ENCODE assay signal across 12 cellular contexts in the genomic region with DNA sequence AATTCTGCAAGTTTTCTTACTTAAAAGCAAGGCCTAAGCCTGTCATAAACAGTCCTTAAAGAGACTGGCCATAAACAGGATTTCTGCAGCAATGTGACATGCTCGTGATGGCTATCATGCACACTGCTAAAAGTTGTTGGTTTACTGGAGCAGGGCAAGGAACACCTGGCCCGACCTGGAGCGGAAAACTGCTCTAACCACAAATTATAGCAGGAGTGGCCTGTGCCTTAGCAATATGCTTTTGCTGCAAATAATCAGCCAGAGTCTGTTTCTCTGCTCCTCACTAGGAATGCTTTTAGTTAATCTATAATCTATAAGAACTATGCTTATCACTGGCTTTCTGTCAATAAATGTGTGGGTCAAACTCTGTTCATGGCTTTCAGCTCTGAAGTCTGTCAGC.
"Had no signal": no experiment of that assay in that cellular context is flagged by ENCODE, and none has a peak within 500 bp of the region (broad histone marks: within the 10 kb centered on the region; RNA-seq: fewer than 3 reads in every experiment).

No MANE protein-coding gene starts in this region.

- H3K27me3 Mint-ChIP-seq: stimulated activated naive B cell treated with anti-CD40 and anti-IgM and Interleukin-4, amounts not matched to agents 10 μg/mL and 1 μg/mL and 100 μg/mL, for 72 hours had no signal

- H3K36me3 Mint-ChIP-seq: stimulated activated naive B cell treated with anti-CD40 and anti-IgM and Interleukin-4, amounts not matched to agents 10 μg/mL and 1 μg/mL and 100 μg/mL, for 72 hours had no signal

- H3K4me1 Mint-ChIP-seq: activated CD4-positive, alpha-beta T cell treated with anti-CD3 and anti-CD28 coated beads, Interleukin-2, amount 10 ng/mL, durations not matched to agents 7 days and 5 days; stimulated activated naive B cell treated with anti-CD40 and anti-IgM and Interleukin-4, amounts not matched to agents 10 μg/mL and 1 μg/mL and 100 μg/mL, for 72 hours had no signal

- H3K27ac Mint-ChIP-seq: activated CD4-positive, alpha-beta T cell treated with anti-CD3 and anti-CD28 coated beads, Interleukin-2, amount 10 ng/mL, durations not matched to agents 7 days and 5 days; activated naive CD4-positive, alpha-beta T cell treated with anti-CD3 and anti-CD28 coated beads for 36 hours; activated T-helper 17 cell treated with anti-CD3 and anti-CD28 coated beads, Interleukin-2, amount 50 U/mL, for 72 hours; stimulated activated naive B cell treated with anti-CD40 and anti-IgM and Interleukin-4, amounts not matched to agents 10 μg/mL and 1 μg/mL and 100 μg/mL, for 72 hours had no signal

- H3K9me3 ChIP-seq: pancreas had no signal

- DNase-seq: activated CD4-positive, alpha-beta T cell treated with anti-CD3 and anti-CD28 coated beads, Interleukin-2, amount 10 ng/mL, durations not matched to agents 7 days and 5 days; activated naive CD4-positive, alpha-beta T cell treated with anti-CD3 and anti-CD28 coated beads for 36 hours; activated T-cell treated with anti-CD3 and anti-CD28 coated beads for 4 hours; foreskin melanocyte; head of caudate nucleus; mesendoderm; pancreas; retina; stimulated activated naive B cell treated with anti-CD40 and anti-IgM and Interleukin-4, amounts not matched to agents 10 μg/mL and 1 μg/mL and 100 μg/mL, for 72 hours had no signal

- H3K4me1 ChIP-seq: pancreas, tibial nerve had no signal

- H3K36me3 ChIP-seq: pancreas, tibial nerve had no signal

- H3K4me3 ChIP-seq: pancreas, skin epidermis, tibial nerve had no signal

- H3K4me3 Mint-ChIP-seq: activated CD4-positive, alpha-beta T cell treated with anti-CD3 and anti-CD28 coated beads, Interleukin-2, amount 10 ng/mL, durations not matched to agents 7 days and 5 days; activated naive CD4-positive, alpha-beta T cell treated with anti-CD3 and anti-CD28 coated beads for 36 hours; activated T-helper 17 cell treated with anti-CD3 and anti-CD28 coated beads, Interleukin-2, amount 50 U/mL, for 72 hours; stimulated activated naive B cell treated with anti-CD40 and anti-IgM and Interleukin-4, amounts not matched to agents 10 μg/mL and 1 μg/mL and 100 μg/mL, for 72 hours had no signal

- H3K27me3 ChIP-seq: pancreas, tibial nerve had no signal

- ATAC-seq: activated T-helper 17 cell treated with anti-CD3 and anti-CD28 coated beads, Interleukin-2, amount 50 U/mL, for 72 hours; pancreas; stimulated activated naive B cell treated with anti-CD40 and anti-IgM and Interleukin-4, amounts not matched to agents 10 μg/mL and 1 μg/mL and 100 μg/mL, for 72 hours had no signal
